In genomic region chr10:122132882-122133634, GRCh38 we compare ENCODE assay signal across 18 cellular contexts.
DNase-seq lines count a peak whose midpoint lies in the region; ATAC-seq, FAIRE-seq and TF ChIP-seq lines count a peak whose summit lies in the region.
"Had no signal": no experiment of that assay in that cellular context is flagged by ENCODE, and none has a peak within 500 bp of the region (broad histone marks: within the 10 kb centered on the region; RNA-seq: fewer than 3 reads in every experiment).

No MANE protein-coding gene starts in this region.

- no peak overlapping the region for H3K4me3 Mint-ChIP-seq in CD4-positive, alpha-beta memory T cell
- H3K4me3 Mint-ChIP-seq: immature natural killer cell, memory B cell had no signal

- H3K79me2 ChIP-seq in parathyroid adenoma = no peaks in the 10 kb centered on the region

- intact Hi-C loops in Panc1 (cut with micrococcal nuclease; ENCODE audit: unreplicated experiment) (no loop called here), left ventricle myocardium inferior (cut with micrococcal nuclease) (no loop called here)
- intact Hi-C loops in CD4-positive, alpha-beta memory T cell (cut with micrococcal nuclease) = no loop called here

- peak overlapping the region; percentile 52 for H2AFZ ChIP-seq in parathyroid adenoma

- in situ Hi-C loops in Panc1 (cut with HindIII; ENCODE audit: low pct_unique_long_range_greater_than_20kb, low sequenced_read_pairs) = no loop called here

- TF ChIP-seq CTCF in Panc1 (IDR thresholded peaks at IDR 0.05) (no peak), left ventricle myocardium inferior (IDR thresholded peaks at IDR 0.05; ENCODE audit: borderline replicate concordance) (no peak), parathyroid adenoma (IDR thresholded peaks at IDR 0.05) (no peak)

- H3K27ac ChIP-seq in BLaER1 treated with 17β-estradiol and CSF1 and Interleukin-3, amounts not matched to agents 10 nM and 100 nM = peak overlapping the region in 8 of 11 experiments; percentile 44 to 66 (median 56); a peak in 16 of 22 replicates
- peak overlapping the region; percentile 36 for H3K27ac ChIP-seq in Panc1 (ENCODE audit: low read length)
- peak overlapping the region; percentile 91 for H3K27ac ChIP-seq in left ventricle myocardium inferior (replicated peaks)
- peak overlapping the region; percentile 64 for H3K27ac ChIP-seq in parathyroid adenoma
- H3K27ac ChIP-seq in CD4-positive, alpha-beta memory T cell (ENCODE audit: low read depth, low read length) = no peak overlapping the region

- H3K4me2 ChIP-seq in BLaER1 treated with 17β-estradiol and CSF1 and Interleukin-3, amounts not matched to agents 10 nM and 100 nM = peak overlapping the region; percentile 52 to 83 (median 66)
- peak overlapping the region; percentile 74 for H3K4me2 ChIP-seq in parathyroid adenoma (ENCODE audit: low read length)

- H4K20me1 ChIP-seq in BLaER1 treated with 17β-estradiol and CSF1 and Interleukin-3, amounts not matched to agents 10 nM and 100 nM = no peaks in the 10 kb centered on the region; a peak in 1 of 22 replicates

- H3K27me3 ChIP-seq in BLaER1 treated with 17β-estradiol and CSF1 and Interleukin-3, amounts not matched to agents 10 nM and 100 nM = no peaks in the 10 kb centered on the region
- H3K27me3 ChIP-seq in Panc1 (ENCODE audit: control insufficient read depth, insufficient read depth, low read length) = no peaks in the 10 kb centered on the region
- no peaks in the 10 kb centered on the region for H3K27me3 ChIP-seq in left ventricle myocardium inferior (ENCODE audit: low read depth)
- no peaks in the 10 kb centered on the region for H3K27me3 ChIP-seq in parathyroid adenoma (ENCODE audit: control insufficient read depth, insufficient read depth, low read length)
- no peaks in the 10 kb centered on the region for H3K27me3 ChIP-seq in CD4-positive, alpha-beta memory T cell (ENCODE audit: insufficient read depth, low read length)

- H3K4me3 ChIP-seq in BLaER1 treated with 17β-estradiol and CSF1 and Interleukin-3, amounts not matched to agents 10 nM and 100 nM = peak overlapping the region in 2 of 10 experiments; percentile 32 to 43; a peak in 1 of 20 replicates
- H3K4me3 ChIP-seq in Panc1 (ENCODE audit: low read depth in 2 of 2, low read length in 2 of 2) = no peak overlapping the region
- H3K4me3 ChIP-seq in left ventricle myocardium inferior = no peak overlapping the region
- H3K4me3 ChIP-seq in parathyroid adenoma (ENCODE audit: low read depth, low read length) = peak overlapping the region; percentile 33
- H3K4me3 ChIP-seq in CD4-positive, alpha-beta memory T cell (ENCODE audit: low read length in 2 of 2) = no peak overlapping the region

- H3K4me1 Mint-ChIP-seq in CD4-positive, alpha-beta memory T cell = no peaks in the 10 kb centered on the region
- H3K4me1 Mint-ChIP-seq: immature natural killer cell had no signal

- CTCF ChIA-PET in Panc1 (lab: Charles Lee) = no interaction called here
- CTCF ChIA-PET in CD4-positive, alpha-beta memory T cell (lab: Charles Lee; ENCODE audit: partially characterized antibody) = no interaction called here

- H3K27me3 Mint-ChIP-seq in CD4-positive, alpha-beta memory T cell = peaks cover 5 to 10% of the 10 kb centered on the region in 2 donors

- no peaks in the 10 kb centered on the region for H3K36me3 ChIP-seq in BLaER1 treated with 17β-estradiol and CSF1 and Interleukin-3, amounts not matched to agents 10 nM and 100 nM
- H3K36me3 ChIP-seq in Panc1 (ENCODE audit: control insufficient read depth, insufficient read depth, low read length) (no peaks in the 10 kb centered on the region; the same call in 1 of the 2 replicates), left ventricle myocardium inferior (peaks cover 51% of the 10 kb centered on the region), parathyroid adenoma (ENCODE audit: control insufficient read depth, insufficient read depth, low read length) (no peaks in the 10 kb centered on the region)
- no peaks in the 10 kb centered on the region for H3K36me3 ChIP-seq in CD4-positive, alpha-beta memory T cell (ENCODE audit: insufficient read depth, low read length)

- H3K36me3 Mint-ChIP-seq in CD4-positive, alpha-beta memory T cell = no peaks in the 10 kb centered on the region
- H3K36me3 Mint-ChIP-seq: immature natural killer cell, memory B cell had no signal

- BruUV-seq in Panc1 (replicated peaks; lab: Mats Ljungman, UMichigan) = no TSS peak

- no peak for ATAC-seq in Panc1
- ATAC-seq in GM21717 (IDR thresholded peaks at IDR 0.05; ENCODE audit: unreplicated experiment) = no peak
- ATAC-seq in HG03025 (IDR thresholded peaks at IDR 0.05; ENCODE audit: low FRiP score, unreplicated experiment) = no peak
- ATAC-seq: sciatic nerve had no signal

- no peaks in the 10 kb centered on the region for H3K9me3 ChIP-seq in BLaER1 treated with 17β-estradiol and CSF1 and Interleukin-3, amounts not matched to agents 10 nM and 100 nM (replicated peaks in 1 of 11)
- no peaks in the 10 kb centered on the region for H3K9me3 ChIP-seq in Panc1 (ENCODE audit: control insufficient read depth, insufficient read depth, low read depth, low read length)
- no peaks in the 10 kb centered on the region for H3K9me3 ChIP-seq in left ventricle myocardium inferior (replicated peaks)
- no peaks in the 10 kb centered on the region for H3K9me3 ChIP-seq in parathyroid adenoma (ENCODE audit: control insufficient read depth, low read length)
- no peaks in the 10 kb centered on the region for H3K9me3 ChIP-seq in CD4-positive, alpha-beta memory T cell (ENCODE audit: control insufficient read depth in 1 of 2, low read length in 2 of 2)

- no peak overlapping the region for H3K27ac Mint-ChIP-seq in CD4-positive, alpha-beta memory T cell
- H3K27ac Mint-ChIP-seq: immature natural killer cell, memory B cell had no signal

- POLR2A ChIA-PET in Panc1 (lab: Charles Lee) = no interaction called here
- POLR2A ChIA-PET in CD4-positive, alpha-beta memory T cell (lab: Charles Lee; ENCODE audit: partially characterized antibody) = no interaction called here

- peaks cover 0 to 1% (median 0%) of the 10 kb centered on the region in 8 donors for H3K9me3 Mint-ChIP-seq in CD4-positive, alpha-beta memory T cell
- H3K9me3 Mint-ChIP-seq: immature natural killer cell, memory B cell had no signal

- peaks cover 13 to 57% (median 49%) of the 10 kb centered on the region in 10 experiments for H3K4me1 ChIP-seq in BLaER1 treated with 17β-estradiol and CSF1 and Interleukin-3, amounts not matched to agents 10 nM and 100 nM
- peaks cover 74% of the 10 kb centered on the region for H3K4me1 ChIP-seq in Panc1 (ENCODE audit: control insufficient read depth, insufficient read depth, low read length)
- peaks cover 98% of the 10 kb centered on the region for H3K4me1 ChIP-seq in left ventricle myocardium inferior
- peaks cover 18% of the 10 kb centered on the region for H3K4me1 ChIP-seq in parathyroid adenoma
- no peaks in the 10 kb centered on the region for H3K4me1 ChIP-seq in CD4-positive, alpha-beta memory T cell (ENCODE audit: insufficient read depth, low read length)

- no peak for FAIRE-seq in frontal cortex (lab: Jason Lieb, UNC)

- no peak for DNase-seq in Panc1 (ENCODE audit: low read depth, low spot score)
- DNase-seq in left ventricle myocardium inferior = no peak
- no peak for DNase-seq in frontal cortex (ENCODE audit: low spot score in 2 of 2)
- no peak for DNase-seq in CD4-positive, alpha-beta memory T cell
- DNase-seq: activated naive CD4-positive, alpha-beta T cell treated with Interleukin-2 at 50 U/mL for 16 hours; activated T-cell treated with anti-CD3 and anti-CD28 coated beads for 4 hours; aorta; cortex of kidney; immature natural killer cell; NCI-H1092; NCI-H69; SW 1271 had no signal

- peak overlapping the region in 8 of 11 experiments; percentile 23 to 65 (median 54); a peak in 16 of 22 replicates for H3K9ac ChIP-seq in BLaER1 treated with 17β-estradiol and CSF1 and Interleukin-3, amounts not matched to agents 10 nM and 100 nM
- no peak overlapping the region for H3K9ac ChIP-seq in parathyroid adenoma
